Comparison of ENCODE assay signal across 8 cellular contexts in the genomic region with DNA sequence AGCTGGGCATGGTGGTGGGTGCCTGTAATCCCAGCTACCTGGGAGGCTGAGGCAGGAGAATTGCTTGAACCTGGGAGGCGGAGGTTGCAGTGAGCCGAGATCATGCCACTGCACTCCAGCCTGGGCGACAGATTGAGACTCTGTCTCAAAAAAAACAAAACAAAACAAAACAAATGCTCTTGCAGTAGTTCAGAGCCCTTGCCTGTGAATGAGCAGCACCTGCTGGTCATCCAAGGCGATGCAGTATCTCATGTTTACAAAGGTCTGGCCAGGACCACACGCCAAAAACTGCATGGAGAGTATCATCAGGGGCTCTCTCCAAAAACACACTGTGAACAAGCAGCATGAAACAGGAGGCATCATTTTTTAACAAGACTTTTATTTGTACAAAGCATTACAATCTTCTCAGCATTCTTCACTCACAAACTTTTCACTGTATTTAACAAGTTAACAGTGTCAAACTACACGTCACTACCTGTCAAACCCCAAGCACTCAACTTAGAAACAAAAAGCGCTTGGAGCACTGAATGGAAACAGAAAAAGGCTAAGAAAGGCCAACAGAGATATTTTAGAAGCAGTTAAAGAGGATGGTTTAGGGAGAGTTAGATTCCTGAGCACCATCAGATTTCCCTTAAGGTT. TPM values are rescaled to one million over a fixed set of nuclear protein-coding genes. Genes with fewer than 3 reads are reported as not detected.
DNase-seq lines count a peak whose midpoint lies in the region; ATAC-seq and TF ChIP-seq lines count a peak whose summit lies in the region.
"Not testable (repeated sequence)": the region's sequence is repeated elsewhere in the genome, so short reads cannot be mapped to it uniquely, and the experiment has no call there.

No MANE protein-coding gene starts in this region.

- H3K36me3 Mint-ChIP-seq in T-helper 2 cell treated with Interferon-gamma antibody and Interleukin-4, amounts not matched to agents 5 μg/mL and 100 μg/mL, for 36 hours (ENCODE audit: low read depth), result peaks cover 32% of the 10 kb centered on the region

- not testable (repeated sequence) for H3K27me3 ChIP-seq in adipocyte (replicated peaks; ENCODE audit: control insufficient read depth, insufficient read depth, low read length); tibial nerve

- H3K9ac ChIP-seq in adipocyte (ENCODE audit: low read length), result not testable (repeated sequence)

- H3K27ac Mint-ChIP-seq in T-helper 2 cell treated with Interferon-gamma antibody and Interleukin-4, amounts not matched to agents 5 μg/mL and 100 μg/mL, for 36 hours, result peak overlapping the region; percentile 82

- not testable (repeated sequence) for H3K27me3 Mint-ChIP-seq in T-helper 2 cell treated with Interferon-gamma antibody and Interleukin-4, amounts not matched to agents 5 μg/mL and 100 μg/mL, for 36 hours (ENCODE audit: low read depth)

- not testable (repeated sequence) for H3K9me3 ChIP-seq in adipocyte (ENCODE audit: control insufficient read depth, low read length); tibial nerve

- TF ChIP-seq CTCF in tibial nerve (IDR thresholded peaks at IDR 0.05), result peak; percentile 58 to 66 (median 62)

- not testable (repeated sequence) for H3K4me3 ChIP-seq in adipocyte (ENCODE audit: low read length); tibial nerve

- H3K4me1 ChIP-seq in adipocyte (ENCODE audit: control insufficient read depth, insufficient read depth, low read length) (peaks cover 15% of the 10 kb centered on the region), tibial nerve (peaks cover 0 to 37% (median 12%) of the 10 kb centered on the region in 4 donors)

- WGBS in tibial nerve, 2 donors, result 27 to 28% methylated on average over 7 of the region's 7 CpGs

- not testable (repeated sequence) for TF ChIP-seq POLR2A in tibial nerve (IDR thresholded peaks at IDR 0.05)

- H3K4me3 Mint-ChIP-seq in T-helper 2 cell treated with Interferon-gamma antibody and Interleukin-4, amounts not matched to agents 5 μg/mL and 100 μg/mL, for 36 hours, result peak overlapping the region; percentile 24

- H3K4me1 Mint-ChIP-seq in T-helper 2 cell treated with Interferon-gamma antibody and Interleukin-4, amounts not matched to agents 5 μg/mL and 100 μg/mL, for 36 hours (ENCODE audit: low read depth), result peaks cover 18% of the 10 kb centered on the region

- peak; percentile 27 for DNase-seq in GDM1 (lab: John Stamatoyannopoulos, UW)
- DNase-seq in NCI-H2171 (lab: John Stamatoyannopoulos, UW), result peak; percentile 59
- peak; percentile 50 for DNase-seq in T-helper 2 cell treated with Interferon-gamma antibody and Interleukin-4, amounts not matched to agents 5 μg/mL and 100 μg/mL, for 36 hours (ENCODE audit: low spot score)
- DNase-seq in adipocyte (ENCODE audit: low read depth), result peak; percentile 86
- DNase-seq in glomerular visceral epithelial cell (ENCODE audit: extremely low spot score), result peak; percentile 65
- DNase-seq in occipital lobe (lab: John Stamatoyannopoulos, UW), result peak; percentile 2
- peak in 1 of 2 donors; percentile 62 for DNase-seq in tibial nerve (ENCODE audit: low spot score in 2 of 2)

- not testable (repeated sequence) for TF ChIP-seq EP300 in tibial nerve (IDR thresholded peaks at IDR 0.05)

- not testable (repeated sequence) for H3K9me3 Mint-ChIP-seq in T-helper 2 cell treated with Interferon-gamma antibody and Interleukin-4, amounts not matched to agents 5 μg/mL and 100 μg/mL, for 36 hours

- H3K36me3 ChIP-seq in adipocyte (ENCODE audit: control insufficient read depth, insufficient read depth, low read length, severe bottlenecking), result peaks cover 15% of the 10 kb centered on the region
- peaks cover 0 to 26% (median 0%) of the 10 kb centered on the region in 3 donors for H3K36me3 ChIP-seq in tibial nerve

- peak overlapping the region in 2 of 4 donors; percentile 10 to 17 for H3K27ac ChIP-seq in tibial nerve

- peak; percentile 23 for ATAC-seq in HG02973 (IDR thresholded peaks at IDR 0.05; ENCODE audit: unreplicated experiment)

RNA-seq across cellular contexts. Expression of a gene that starts 3.5 kb away (rescaled TPM):
- total RNA-seq in occipital lobe (34.2 TPM), tibial nerve (10 to 100 TPM; 22.2 to 28.4 (median 26.0) TPM)

RNA-seq across cellular contexts. Expression of a gene that starts 3.6 kb away (rescaled TPM):
- total RNA-seq in occipital lobe (0.62 TPM), tibial nerve (1 to 10 TPM in 1 of 4 donors, under 1 TPM in 1, not detected in 2; 0.59 to 1.3 TPM)

RNA-seq across cellular contexts. Expression of a gene that starts 5.9 kb away (rescaled TPM):
- total RNA-seq in occipital lobe (12.0 TPM), tibial nerve (10 to 100 TPM; 36.3 to 80.4 (median 46.8) TPM)

RNA-seq across cellular contexts. Expression of a gene that starts 30.2 kb away (rescaled TPM):
- 5.6 TPM for total RNA-seq in occipital lobe
- 10 to 100 TPM; 19.7 to 53.5 (median 25.7) TPM for total RNA-seq in tibial nerve

RNA-seq across cellular contexts. Expression of a gene that starts 56.5 kb away (rescaled TPM):
- total RNA-seq in occipital lobe (12.8 TPM), tibial nerve (10 to 100 TPM; 18.0 to 45.9 (median 35.2) TPM)
